Comparison of ENCODE assay signal across 13 cellular contexts in genomic region chr2:172986040-172986439, GRCh38.
DNase-seq lines count a peak whose midpoint lies in the region; ATAC-seq, FAIRE-seq and TF ChIP-seq lines count a peak whose summit lies in the region.
"Had no signal": no experiment of that assay in that cellular context is flagged by ENCODE, and none has a peak within 500 bp of the region (broad histone marks: within the 10 kb centered on the region; RNA-seq: fewer than 3 reads in every experiment).

No MANE protein-coding gene starts in this region.

- H2AFZ ChIP-seq in ACC112 (ENCODE audit: low read length, unreplicated experiment) (peak overlapping the region; percentile 2), HepG2 (ENCODE audit: low read length) (peak overlapping the region; percentile 0), OCI-LY7 (ENCODE audit: low read length) (no peak overlapping the region)

- no peaks in the 10 kb centered on the region for H3K9me2 ChIP-seq in OCI-LY7 (ENCODE audit: insufficient read depth, low read length)

- no peaks in the 10 kb centered on the region for H3K9me3 ChIP-seq in adipocyte (ENCODE audit: control insufficient read depth, low read length)
- H3K9me3 ChIP-seq in HepG2 (ENCODE audit: low read length), result no peaks in the 10 kb centered on the region
- H3K9me3 ChIP-seq in OCI-LY7 (ENCODE audit: low read length), result no peaks in the 10 kb centered on the region
- H3K9me3 ChIP-seq: BE2C had no signal

- peaks cover 11% of the 10 kb centered on the region for H3K4me1 ChIP-seq in ACC112 (ENCODE audit: control insufficient read depth, insufficient read depth, low read length, unreplicated experiment)
- H3K4me1 ChIP-seq in adipocyte (ENCODE audit: control insufficient read depth, insufficient read depth, low read length), result peaks cover 10% of the 10 kb centered on the region
- no peaks in the 10 kb centered on the region for H3K4me1 ChIP-seq in HepG2 (ENCODE audit: insufficient read depth, low read length)
- no peaks in the 10 kb centered on the region for H3K4me1 ChIP-seq in OCI-LY7 (ENCODE audit: insufficient read depth, low read length, poor library complexity, severe bottlenecking)
- H3K4me1 ChIP-seq: BE2C had no signal

- peak overlapping the region; percentile 79 for H3K4me3 Mint-ChIP-seq in HFFc6
- H3K4me3 Mint-ChIP-seq: naive B cell had no signal

- H4K20me1 ChIP-seq in HepG2 (ENCODE audit: insufficient read depth, low read length), result no peaks in the 10 kb centered on the region
- no peaks in the 10 kb centered on the region for H4K20me1 ChIP-seq in OCI-LY7 (ENCODE audit: insufficient read depth, low read length)

- BruUV-seq in HepG2 (replicated peaks; lab: Mats Ljungman, UMichigan) (no TSS peak), OCI-LY7 (replicated peaks; lab: Mats Ljungman, UMichigan) (no TSS peak)

- H3K4me3 ChIP-seq in ACC112 (ENCODE audit: low read depth, low read length) (peak overlapping the region; percentile 12; the same call in 1 of the 2 replicates), adipocyte (ENCODE audit: low read length) (no peak overlapping the region), HepG2 (replicated peaks in 1 of 3; ENCODE audit: insufficient read depth in 1 of 3, low read depth in 2 of 3, low read length in 3 of 3) (no peak overlapping the region), OCI-LY7 (ENCODE audit: low read depth, low read length, poor library complexity, severe bottlenecking) (no peak overlapping the region)
- H3K4me3 ChIP-seq: K562 had no signal

- intact Hi-C loops in HepG2 (cut with micrococcal nuclease; ENCODE audit: unreplicated experiment), result no loop called here
- intact Hi-C loops in OCI-LY7 (cut with micrococcal nuclease; ENCODE audit: unreplicated experiment), result no loop called here
- intact Hi-C loops in head of caudate nucleus (cut with DNase I), result no loop called here

- peak; percentile 19; the same call in 1 of the 3 replicates for ATAC-seq in HepG2
- no peak for ATAC-seq in HG02759 (IDR thresholded peaks at IDR 0.05; ENCODE audit: unreplicated experiment)
- ATAC-seq in GM18858 (IDR thresholded peaks at IDR 0.05; ENCODE audit: unreplicated experiment), result no peak
- ATAC-seq: K562 had no signal

- no peak for FAIRE-seq in HepG2 (lab: Jason Lieb, UNC)
- FAIRE-seq: K562 had no signal

- H3K36me3 ChIP-seq in ACC112 (ENCODE audit: insufficient read depth, low read length) (no peaks in the 10 kb centered on the region), adipocyte (ENCODE audit: control insufficient read depth, insufficient read depth, low read length, severe bottlenecking) (no peaks in the 10 kb centered on the region), HepG2 (replicated peaks in 1 of 2; ENCODE audit: control insufficient read depth in 1 of 2, insufficient read depth in 2 of 2, low read length in 2 of 2) (no peaks in the 10 kb centered on the region), OCI-LY7 (ENCODE audit: insufficient read depth, low read length) (no peaks in the 10 kb centered on the region)
- H3K36me3 ChIP-seq: BE2C had no signal

- H3K4me1 Mint-ChIP-seq in HFFc6 (ENCODE audit: low read depth), result peaks cover 23% of the 10 kb centered on the region
- H3K4me1 Mint-ChIP-seq: naive B cell had no signal

- H3K27me3 Mint-ChIP-seq in HFFc6 (ENCODE audit: insufficient read depth), result peaks cover 2% of the 10 kb centered on the region

- DNase-seq in HFFc6 (no peak), adipocyte (ENCODE audit: low read depth) (peak; percentile 30), HepG2 (ENCODE audit: low spot score) (no peak), OCI-LY7 (ENCODE audit: low spot score) (no peak), head of caudate nucleus (no peak)
- DNase-seq: BE2C, naive B cell, NCI-H2171 had no signal

- CTCF ChIA-PET in HepG2 (lab: Yijun Ruan, JAX; ENCODE audit: low intra/inter-chr PET ratio, low total read pairs) (no interaction called here), OCI-LY7 (lab: Charles Lee; ENCODE audit: unreplicated experiment) (interaction anchor here (0.6 kb wide), 1 partner anchor 1439 kb away, joined by 3 read pairs; no protein-coding TSS in a partner anchor)

- H3K27ac Mint-ChIP-seq in HFFc6, result peak overlapping the region; percentile 46
- H3K27ac Mint-ChIP-seq: naive B cell had no signal

- H3K27me3 ChIP-seq in ACC112 (ENCODE audit: insufficient read depth, low read length) (peaks cover 7% of the 10 kb centered on the region; the same call in 1 of the 2 replicates), adipocyte (replicated peaks; ENCODE audit: control insufficient read depth, insufficient read depth, low read length) (no peaks in the 10 kb centered on the region), HepG2 (ENCODE audit: control insufficient read depth in 1 of 2, insufficient read depth in 2 of 2, low read length in 2 of 2) (peaks cover 0 to 6% of the 10 kb centered on the region in 2 experiments; a peak in 1 of 5 replicates)
- H3K27me3 ChIP-seq: BE2C had no signal

- no peak overlapping the region for H3K4me2 ChIP-seq in HepG2 (ENCODE audit: low read depth, low read length)
- H3K4me2 ChIP-seq in OCI-LY7 (ENCODE audit: low read length), result no peak overlapping the region

- no peaks in the 10 kb centered on the region for H3K9me3 Mint-ChIP-seq in HFFc6
- H3K9me3 Mint-ChIP-seq: naive B cell had no signal

- TF ChIP-seq POLR2A in HepG2 (IDR thresholded peaks at IDR 0.05; ENCODE audit: insufficient read depth in 1 of 2, low read depth in 2 of 2, low read length in 2 of 2), result no peak

- H3K27ac ChIP-seq in ACC112 (ENCODE audit: low read depth, low read length), result no peak overlapping the region
- no peak overlapping the region for H3K27ac ChIP-seq in HepG2 (ENCODE audit: extremely low read length, insufficient read depth, low read length)
- H3K27ac ChIP-seq in OCI-LY7 (ENCODE audit: low read depth, low read length, poor library complexity, severe bottlenecking), result no peak overlapping the region
- H3K27ac ChIP-seq: VCaP had no signal

- no peak for TF ChIP-seq EP300 in HepG2 (IDR thresholded peaks at IDR 0.05; ENCODE audit: low read depth in 2 of 2, low read length in 2 of 2)
- TF ChIP-seq EP300 in HepG2 (CRISPR knock-in tag; IDR thresholded peaks at IDR 0.05; ENCODE audit: borderline replicate concordance), result no peak

- H3K79me2 ChIP-seq in ACC112 (ENCODE audit: control insufficient read depth, insufficient read depth, low read length, unreplicated experiment) (no peaks in the 10 kb centered on the region), HepG2 (ENCODE audit: insufficient read depth, low read length) (no peaks in the 10 kb centered on the region), OCI-LY7 (ENCODE audit: insufficient read depth, low read depth, low read length) (no peaks in the 10 kb centered on the region)

- TF ChIP-seq CTCF in HFFc6 (IDR thresholded peaks at IDR 0.05) (no peak), HepG2 (CRISPR knock-in tag; IDR thresholded peaks at IDR 0.05) (no peak), OCI-LY7 (conservative IDR thresholded peaks at IDR 0.05; ENCODE audit: low read length) (no peak)

- in situ Hi-C loops in HepG2 (cut with HindIII; ENCODE audit: extremely low pct_ligation_motif_present, low pct_unique_long_range_greater_than_20kb), result no loop called here

- no peak for TF ChIP-seq RAD21 in HepG2 (CRISPR knock-in tag; IDR thresholded peaks at IDR 0.05)

- H3K9ac ChIP-seq in adipocyte (ENCODE audit: low read length) (no peak overlapping the region), HepG2 (ENCODE audit: insufficient read depth, low read depth, low read length) (no peak overlapping the region)

- WGBS in HepG2 (ENCODE audit: low lambda C conversion rate), result 11% methylated on average over 2 of the region's 2 CpGs

- H3K36me3 Mint-ChIP-seq in HFFc6 (ENCODE audit: low read depth), result no peaks in the 10 kb centered on the region
- H3K36me3 Mint-ChIP-seq: naive B cell had no signal

- POLR2A ChIA-PET in HepG2 (lab: Yijun Ruan, JAX) (interaction anchor here (0.8 kb wide), 1 partner anchor 10 kb away, joined by 4 read pairs; no protein-coding TSS in a partner anchor), OCI-LY7 (lab: Charles Lee) (no interaction called here)

TF ChIP-seq in HepG2, 621 proteins besides CTCF, POLR2A, EP300 and RAD21:
- TF ChIP-seq ZNF83 (CRISPR knock-in tag; IDR thresholded peaks at IDR 0.05; ENCODE audit: borderline replicate concordance) (no peak), ZNF44 (CRISPR knock-in tag; IDR thresholded peaks at IDR 0.05) (no peak), ZNF678 (CRISPR knock-in tag; IDR thresholded peaks at IDR 0.05) (no peak), NKX3-1 (CRISPR knock-in tag; IDR thresholded peaks at IDR 0.05) (no peak)
